In genomic region chr14:105537580-105538474, GRCh38 we compare ENCODE assay signal across 8 cellular contexts. TPM values are rescaled to one million over a fixed set of nuclear protein-coding genes. Genes with fewer than 3 reads are reported as not detected.
A peak's percentile ranks its signal among the peaks of the same experiment; 100 is the strongest.
DNase-seq lines count a peak whose midpoint lies in the region; ATAC-seq and TF ChIP-seq lines count a peak whose summit lies in the region.

No MANE protein-coding gene starts in this region.

- peak; percentile 93 for DNase-seq in D341Med (ENCODE audit: low spot score)
- DNase-seq in KBM-7 = peak; percentile 51
- peak; percentile 83 for DNase-seq in activated CD4-positive, alpha-beta T cell treated with anti-CD3 and anti-CD28 coated beads for 36 hours
- DNase-seq in cerebellar cortex (ENCODE audit: low spot score) = peak; percentile 36
- peak; percentile 78 for DNase-seq in lower lobe of right lung
- peak; percentile 48 to 53 for DNase-seq in stimulated activated CD8-positive, alpha-beta memory T cell treated with anti-CD3 and anti-CD28 coated beads, Interleukin-4, amount 100 ng/mL, for 1 hour (ENCODE audit: low read depth in 2 of 2, low spot score in 1 of 2)
- DNase-seq in NOMO-1 treated with dmso at 0.1 percent for 144 hours (lab: John Stamatoyannopoulos, UW; ENCODE audit: unreplicated experiment) = no peak
- no peak for DNase-seq in NCI-H524 treated with DMSO at 0.1 percent for 48 hours (lab: John Stamatoyannopoulos, UW)

- peaks cover 4% of the 10 kb centered on the region for H3K4me1 Mint-ChIP-seq in activated CD4-positive, alpha-beta T cell treated with anti-CD3 and anti-CD28 coated beads for 36 hours

- H3K4me3 ChIP-seq in lower lobe of right lung = no peak overlapping the region

- H3K36me3 ChIP-seq in lower lobe of right lung = no peaks in the 10 kb centered on the region

- no peak overlapping the region for H3K4me3 Mint-ChIP-seq in activated CD4-positive, alpha-beta T cell treated with anti-CD3 and anti-CD28 coated beads for 36 hours

- no peaks in the 10 kb centered on the region for H3K9me3 Mint-ChIP-seq in activated CD4-positive, alpha-beta T cell treated with anti-CD3 and anti-CD28 coated beads for 36 hours (ENCODE audit: low read depth)

- no peak overlapping the region for H3K27ac ChIP-seq in lower lobe of right lung

- H3K27me3 Mint-ChIP-seq in activated CD4-positive, alpha-beta T cell treated with anti-CD3 and anti-CD28 coated beads for 36 hours = peaks cover 10% of the 10 kb centered on the region

- intact Hi-C loops in activated CD4-positive, alpha-beta T cell treated with anti-CD3 and anti-CD28 coated beads for 36 hours (cut with DNase I, micrococcal nuclease) = no loop called here
- intact Hi-C loops in lower lobe of right lung (cut with DNase I) = no loop called here

- no peaks in the 10 kb centered on the region for H3K36me3 Mint-ChIP-seq in activated CD4-positive, alpha-beta T cell treated with anti-CD3 and anti-CD28 coated beads for 36 hours (ENCODE audit: low read depth)

- peak; percentile 88 for ATAC-seq in activated CD4-positive, alpha-beta T cell treated with anti-CD3 and anti-CD28 coated beads for 36 hours
- ATAC-seq in lower lobe of right lung = peak; percentile 77 to 84

- H3K27ac Mint-ChIP-seq in activated CD4-positive, alpha-beta T cell treated with anti-CD3 and anti-CD28 coated beads for 36 hours = no peak overlapping the region

- peak; percentile 99 for TF ChIP-seq CTCF in lower lobe of right lung (IDR thresholded peaks at IDR 0.05)

- H3K27me3 ChIP-seq in lower lobe of right lung (ENCODE audit: low read depth) = peaks cover 30% of the 10 kb centered on the region

- CTCF ChIA-PET in activated CD4-positive, alpha-beta T cell treated with anti-CD3 and anti-CD28 coated beads for 36 hours (lab: Charles Lee) = interaction anchor here (0.6 to 2.1 kb wide), 7 partner anchors 9 to 937 kb away, joined by 3 to 9 read pairs (median 3); no protein-coding TSS in a partner anchor

- H3K9me3 ChIP-seq in lower lobe of right lung = peaks cover under 1% of the 10 kb centered on the region

- in situ Hi-C loops in KBM-7 (cut with MboI; ENCODE audit: low pct_unique_long_range_greater_than_20kb, low sequenced_read_pairs) = no loop called here

- POLR2A ChIA-PET in activated CD4-positive, alpha-beta T cell treated with anti-CD3 and anti-CD28 coated beads for 36 hours (lab: Charles Lee) = no interaction called here

- H3K4me1 ChIP-seq in lower lobe of right lung = peaks cover 5% of the 10 kb centered on the region

RNA-seq across cellular contexts. Expression of gene TMEM121, which starts 11.4 kb away (rescaled TPM):
- 1 to 10 TPM; 7.2 to 9.2 TPM for total RNA-seq in activated CD4-positive, alpha-beta T cell treated with anti-CD3 and anti-CD28 coated beads for 36 hours
- total RNA-seq in lower lobe of right lung = 3.0 TPM

RNA-seq across cellular contexts. Expression of gene TEDC1, which starts 46.8 kb away (rescaled TPM):
- 10 to 100 TPM; 21.7 to 31.8 TPM for total RNA-seq in activated CD4-positive, alpha-beta T cell treated with anti-CD3 and anti-CD28 coated beads for 36 hours
- total RNA-seq in lower lobe of right lung = 10.6 TPM

RNA-seq across cellular contexts. Expression of gene CRIP1, which starts 51.1 kb away (rescaled TPM):
- total RNA-seq in activated CD4-positive, alpha-beta T cell treated with anti-CD3 and anti-CD28 coated beads for 36 hours = 100 to 1,000 TPM; 182 to 186 TPM
- total RNA-seq in lower lobe of right lung = 237 TPM

Comparison
In these comparisons a context has a peak if more than half of its experiments do, and no peak if none do; other contexts are left out.
1. DNase-seq: peak in D341Med (single experiment), KBM-7 (single experiment), activated CD4-positive, alpha-beta T cell treated with anti-CD3 and anti-CD28 coated beads for 36 hours (single experiment), cerebellar cortex (single experiment), lower lobe of right lung (single experiment) and stimulated activated CD8-positive, alpha-beta memory T cell treated with anti-CD3 and anti-CD28 coated beads, Interleukin-4, amount 100 ng/mL, for 1 hour (2 of 2); none in NOMO-1 treated with dmso at 0.1 percent for 144 hours (single experiment) and NCI-H524 treated with DMSO at 0.1 percent for 48 hours (single experiment).